9 cellular contexts compared by ENCODE assay signal in genomic region chr12:91361864-91362263, GRCh38.
A peak's percentile ranks its signal among the peaks of the same experiment; 100 is the strongest.
DNase-seq lines count a peak whose midpoint lies in the region; ATAC-seq and TF ChIP-seq lines count a peak whose summit lies in the region.
"Had no signal": no experiment of that assay in that cellular context is flagged by ENCODE, and none has a peak within 500 bp of the region (broad histone marks: within the 10 kb centered on the region; RNA-seq: fewer than 3 reads in every experiment).

No MANE protein-coding gene starts in this region.

- TF ChIP-seq CTCF in psoas muscle (IDR thresholded peaks at IDR 0.05): peak; percentile 64

- no peaks in the 10 kb centered on the region for H3K4me1 ChIP-seq in psoas muscle

- 11 to 23% (median 11%) methylated on average over 5 of the region's 5 CpGs for WGBS in psoas muscle, 3 donors

- in situ Hi-C loops in G401 (cut with HindIII; ENCODE audit: low sequenced_read_pairs): no loop called here

- peaks cover 8% of the 10 kb centered on the region for H3K27me3 Mint-ChIP-seq in activated T-helper 2 cell treated with anti-CD3 and anti-CD28 coated beads, Interferon-gamma antibody, Interleukin-2, Interleukin-4, amounts not matched to agents 10 μg/mL and 5 μg/mL and 100 μg/mL, durations not matched to agents 14 hours and 24 hours and 36 hours (ENCODE audit: low read depth)

- no peak overlapping the region for H3K4me3 ChIP-seq in psoas muscle
- H3K4me3 ChIP-seq: skin epidermis had no signal

- H3K27ac Mint-ChIP-seq in activated T-helper 2 cell treated with anti-CD3 and anti-CD28 coated beads, Interferon-gamma antibody, Interleukin-2, Interleukin-4, amounts not matched to agents 10 μg/mL and 5 μg/mL and 100 μg/mL, durations not matched to agents 14 hours and 24 hours and 36 hours: no peak overlapping the region

- no peaks in the 10 kb centered on the region for H3K4me1 Mint-ChIP-seq in activated T-helper 2 cell treated with anti-CD3 and anti-CD28 coated beads, Interferon-gamma antibody, Interleukin-2, Interleukin-4, amounts not matched to agents 10 μg/mL and 5 μg/mL and 100 μg/mL, durations not matched to agents 14 hours and 24 hours and 36 hours (ENCODE audit: low read depth)

- H3K36me3 Mint-ChIP-seq in activated T-helper 2 cell treated with anti-CD3 and anti-CD28 coated beads, Interferon-gamma antibody, Interleukin-2, Interleukin-4, amounts not matched to agents 10 μg/mL and 5 μg/mL and 100 μg/mL, durations not matched to agents 14 hours and 24 hours and 36 hours (ENCODE audit: low read depth): no peaks in the 10 kb centered on the region

- no peaks in the 10 kb centered on the region for H3K27me3 ChIP-seq in psoas muscle (ENCODE audit: insufficient read depth in 3 of 3, low read length in 2 of 3)

- DNase-seq in G401 (ENCODE audit: low spot score) (peak; percentile 82), HT-29 (ENCODE audit: low spot score) (peak; percentile 52), RPMI7951 (ENCODE audit: low read depth) (peak; percentile 37), fibroblast of gingiva (ENCODE audit: low read depth) (peak; percentile 45), psoas muscle (no peak)
- no peak for DNase-seq in stimulated activated CD4-positive, alpha-beta T cell treated with anti-CD3 and anti-CD28 coated beads, Interleukin-4, amount 100 ng/mL, for 1 hour
- no peak for DNase-seq in activated T-helper 2 cell treated with anti-CD3 and anti-CD28 coated beads, Interferon-gamma antibody, Interleukin-2, Interleukin-4, amounts not matched to agents 10 μg/mL and 5 μg/mL and 100 μg/mL, durations not matched to agents 14 hours and 24 hours and 36 hours (ENCODE audit: low spot score)

- H3K9me3 Mint-ChIP-seq in activated T-helper 2 cell treated with anti-CD3 and anti-CD28 coated beads, Interferon-gamma antibody, Interleukin-2, Interleukin-4, amounts not matched to agents 10 μg/mL and 5 μg/mL and 100 μg/mL, durations not matched to agents 14 hours and 24 hours and 36 hours: no peaks in the 10 kb centered on the region

- H3K9me3 ChIP-seq in psoas muscle: no peaks in the 10 kb centered on the region

- H3K4me3 Mint-ChIP-seq in activated T-helper 2 cell treated with anti-CD3 and anti-CD28 coated beads, Interferon-gamma antibody, Interleukin-2, Interleukin-4, amounts not matched to agents 10 μg/mL and 5 μg/mL and 100 μg/mL, durations not matched to agents 14 hours and 24 hours and 36 hours (ENCODE audit: low read depth): no peak overlapping the region

- peak in 1 of 4 donors; percentile 65 for ATAC-seq in psoas muscle
- no peak for ATAC-seq in GM18873 (IDR thresholded peaks at IDR 0.05; ENCODE audit: low FRiP score, unreplicated experiment)

- H3K36me3 ChIP-seq in psoas muscle (ENCODE audit: insufficient read depth in 1 of 2, low read depth in 1 of 2): no peaks in the 10 kb centered on the region

- intact Hi-C loops in psoas muscle (cut with DNase I): loop anchor here in 1 of 2 donors (5.0 kb wide), 1 partner anchor 1290 kb away; no protein-coding TSS in a partner anchor
- intact Hi-C loops in activated T-helper 2 cell treated with anti-CD3 and anti-CD28 coated beads, Interferon-gamma antibody, Interleukin-2, Interleukin-4, amounts not matched to agents 10 μg/mL and 5 μg/mL and 100 μg/mL, durations not matched to agents 14 hours and 24 hours and 36 hours (cut with micrococcal nuclease): loop anchor here (5.0 kb wide), 1 partner anchor 1290 kb away; no protein-coding TSS in a partner anchor

- H3K27ac ChIP-seq in psoas muscle: no peak overlapping the region

Comparison
In these comparisons a context has a peak if more than half of its experiments do, and no peak if none do; other contexts are left out.
1. DNase-seq: peak in G401 (single experiment), HT-29 (single experiment), RPMI7951 (single experiment) and fibroblast of gingiva (single experiment); none in psoas muscle (0 of 2), stimulated activated CD4-positive, alpha-beta T cell treated with anti-CD3 and anti-CD28 coated beads, Interleukin-4, amount 100 ng/mL, for 1 hour (single experiment) and activated T-helper 2 cell treated with anti-CD3 and anti-CD28 coated beads, Interferon-gamma antibody, Interleukin-2, Interleukin-4, amounts not matched to agents 10 μg/mL and 5 μg/mL and 100 μg/mL, durations not matched to agents 14 hours and 24 hours and 36 hours (single experiment).